Comparison of ENCODE assay signal across 33 cellular contexts in the genomic region with DNA sequence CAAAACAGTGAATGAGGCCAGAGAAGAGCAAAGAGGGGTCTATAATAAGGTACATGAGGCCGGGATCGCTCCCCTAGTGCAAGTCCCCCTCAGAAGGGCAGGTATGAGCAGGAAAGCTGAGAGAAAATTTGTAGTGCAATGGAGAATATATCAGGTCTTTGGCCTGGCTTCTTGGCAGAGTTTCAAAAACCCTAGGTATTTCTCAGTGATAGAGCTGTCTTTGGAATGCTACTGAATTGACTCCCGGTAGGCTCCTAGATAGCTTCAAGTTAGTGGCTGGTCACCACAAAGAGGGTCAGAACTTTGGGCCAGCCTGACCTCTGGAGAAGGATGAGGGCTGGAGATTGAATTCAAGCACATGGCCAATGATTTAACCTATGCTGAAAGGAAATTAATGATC.
"Had no signal": no experiment of that assay in that cellular context is flagged by ENCODE, and none has a peak within 500 bp of the region (broad histone marks: within the 10 kb centered on the region; RNA-seq: fewer than 3 reads in every experiment).

No MANE protein-coding gene starts in this region.

- H3K4me1 ChIP-seq: adrenal gland, breast epithelium, Peyer's patch, SJSA1 had no signal

- H3K27ac ChIP-seq: adrenal gland, breast epithelium, Peyer's patch, SJSA1 had no signal

- H3K4me3 ChIP-seq: adrenal gland, breast epithelium, K562, Peyer's patch, SJSA1 had no signal

- H3K27me3 ChIP-seq: adrenal gland, breast epithelium, Peyer's patch, SJSA1 had no signal

- DNase-seq: activated B cell treated with CpG ODN at 0.5 μM for 24 hours; activated CD4-positive, alpha-beta memory T cell treated with anti-CD3 and anti-CD28 coated beads for 36 hours; activated CD4-positive, alpha-beta T cell treated with anti-CD3 and anti-CD28 coated beads for 4 hours; activated CD4-positive, alpha-beta T cell treated with anti-CD3 and anti-CD28 coated beads, Interleukin-2, amount 50 U/mL, for 1 hour; activated CD4-positive, CD25-positive, alpha-beta regulatory T cell treated with anti-CD3 and anti-CD28 coated beads, Interleukin-2, amount 50 U/mL, for 72 hours; activated CD8-positive, alpha-beta memory T cell treated with anti-CD3 and anti-CD28 coated beads, Interleukin-2, amount 50 U/mL, for 4 hours; activated gamma-delta T cell treated with Interleukin-2 at 50 U/mL for 16 hours; activated naive CD4-positive, alpha-beta T cell treated with anti-CD3 and anti-CD28 coated beads for 36 hours; activated T-cell treated with anti-CD3 and anti-CD28 coated beads for 4 hours; activated T-cell treated with anti-CD3 and anti-CD28 coated beads, Interleukin-2, amount 50 U/mL, for 4 hours; adrenal gland; anterior cingulate cortex; NCI-H1092 treated with DMSO at 0.1 percent for 48 hours; NCI-H1417; NCI-H146; NCI-H187; NCI-H2029 treated with DMSO at 0.1 percent for 48 hours; NCI-H2107; NCI-H2171; NCI-H2227 treated with DMSO at 0.1 percent for 48 hours; NCI-H446 treated with DMSO at 0.1 percent for 48 hours; NCI-H524; NCI-H69; NCI-H82; NK-92 treated with Interleukin-12 subunit alpha and Interleukin-12 subunit beta, amount 100 ng/mL, for 24 hours; PC-3; Peyer's patch; RPMI8226; SHP77 treated with DMSO at 0.1 percent for 48 hours; SK-N-SH had no signal

- H3K36me3 ChIP-seq: adrenal gland, breast epithelium, Peyer's patch, SJSA1 had no signal

- H3K9me3 ChIP-seq: adrenal gland, Peyer's patch, SJSA1, SK-N-SH had no signal
